ENCODE assay signal across 10 cellular contexts in genomic region chr12:19893514-19893913, GRCh38.
DNase-seq lines count a peak whose midpoint lies in the region; ATAC-seq and TF ChIP-seq lines count a peak whose summit lies in the region.
"Had no signal": no experiment of that assay in that cellular context is flagged by ENCODE, and none has a peak within 500 bp of the region (broad histone marks: within the 10 kb centered on the region; RNA-seq: fewer than 3 reads in every experiment).

No MANE protein-coding gene starts in this region.

- H3K4me1 ChIP-seq in vagina (no peaks in the 10 kb centered on the region), gastroesophageal sphincter (peaks cover 0 to 38% (median 4%) of the 10 kb centered on the region in 3 donors)

- H3K27ac ChIP-seq in VCaP, result no peak overlapping the region
- no peak overlapping the region for H3K27ac ChIP-seq in vagina
- H3K27ac ChIP-seq in gastroesophageal sphincter, result no peak overlapping the region

- no peaks in the 10 kb centered on the region for H3K4me1 Mint-ChIP-seq in HFFc6 (ENCODE audit: low read depth)

- no peaks in the 10 kb centered on the region for H3K36me3 Mint-ChIP-seq in HFFc6 (ENCODE audit: low read depth)

- DNase-seq in AG09309 (ENCODE audit: low read depth) (no peak), HFFc6 (no peak), iris pigment epithelial cell (ENCODE audit: low read depth) (peak; percentile 74), vagina (ENCODE audit: extremely low spot score in 2 of 2) (no peak)
- no peak for DNase-seq in stimulated activated CD4-positive, alpha-beta T cell treated with anti-CD3 and anti-CD28 coated beads, Interleukin-2, amount 100 ng/mL, for 48 hours
- no peak for DNase-seq in stimulated activated CD4-positive, alpha-beta T cell treated with anti-CD3 and anti-CD28 coated beads, Interleukin-4, amount 100 ng/mL, for 4 hours
- DNase-seq: NCI-H1417 treated with DMSO at 0.1 percent for 48 hours had no signal

- H3K27me3 ChIP-seq in vagina, result no peaks in the 10 kb centered on the region
- no peaks in the 10 kb centered on the region for H3K27me3 ChIP-seq in gastroesophageal sphincter

- no peak for ATAC-seq in gastroesophageal sphincter

- no peaks in the 10 kb centered on the region; the same call in 1 of the 2 replicates for H3K27me3 Mint-ChIP-seq in HFFc6 (ENCODE audit: insufficient read depth)

- intact Hi-C loops in vagina (cut with DNase I), result no loop called here

- no peak for TF ChIP-seq EP300 in gastroesophageal sphincter (IDR thresholded peaks at IDR 0.05)

- H3K9me3 ChIP-seq in vagina, result no peaks in the 10 kb centered on the region
- no peaks in the 10 kb centered on the region for H3K9me3 ChIP-seq in gastroesophageal sphincter
- H3K9me3 ChIP-seq: HAP-1 had no signal

- 100% methylated on average over 1 of the region's 1 CpG for WGBS in gastroesophageal sphincter (ENCODE audit: low coverage in 1 of 2), 2 donors

- TF ChIP-seq CTCF in AG09309 (IDR thresholded peaks at IDR 0.05; ENCODE audit: control insufficient read depth, insufficient read depth, low read depth, low read length, missing control alignments) (peak; percentile 55), HFFc6 (IDR thresholded peaks at IDR 0.05) (0 out of 2 replicates have a peak, but pooled peaks have one; percentile 15), VCaP (conservative IDR thresholded peaks at IDR 0.05) (peak; percentile 34), vagina (IDR thresholded peaks at IDR 0.05) (no peak), gastroesophageal sphincter (IDR thresholded peaks at IDR 0.05) (no peak)

- H3K9me3 Mint-ChIP-seq in HFFc6, result no peaks in the 10 kb centered on the region; the same call in 1 of the 2 replicates

- TF ChIP-seq POLR2A in vagina (IDR thresholded peaks at IDR 0.05) (no peak), gastroesophageal sphincter (IDR thresholded peaks at IDR 0.05) (no peak)

- H3K4me3 ChIP-seq in AG09309 (ENCODE audit: control insufficient read depth, low read depth, low read length), result no peak overlapping the region
- H3K4me3 ChIP-seq in vagina, result no peak overlapping the region
- no peak overlapping the region for H3K4me3 ChIP-seq in gastroesophageal sphincter
- H3K4me3 ChIP-seq: HAP-1 had no signal

- H3K4me3 Mint-ChIP-seq in HFFc6, result no peak overlapping the region

- H3K27ac Mint-ChIP-seq in HFFc6, result no peak overlapping the region

- H3K36me3 ChIP-seq in vagina, result no peaks in the 10 kb centered on the region
- no peaks in the 10 kb centered on the region for H3K36me3 ChIP-seq in gastroesophageal sphincter
- H3K36me3 ChIP-seq: HAP-1 had no signal

Comparison
In these comparisons a context has a peak if more than half of its experiments do, and no peak if none do; other contexts are left out.
1. CTCF ChIP-seq: peak in AG09309 (single experiment), HFFc6 (single experiment) and VCaP (single experiment); none in vagina (0 of 3) and gastroesophageal sphincter (0 of 4).